In the genomic region with DNA sequence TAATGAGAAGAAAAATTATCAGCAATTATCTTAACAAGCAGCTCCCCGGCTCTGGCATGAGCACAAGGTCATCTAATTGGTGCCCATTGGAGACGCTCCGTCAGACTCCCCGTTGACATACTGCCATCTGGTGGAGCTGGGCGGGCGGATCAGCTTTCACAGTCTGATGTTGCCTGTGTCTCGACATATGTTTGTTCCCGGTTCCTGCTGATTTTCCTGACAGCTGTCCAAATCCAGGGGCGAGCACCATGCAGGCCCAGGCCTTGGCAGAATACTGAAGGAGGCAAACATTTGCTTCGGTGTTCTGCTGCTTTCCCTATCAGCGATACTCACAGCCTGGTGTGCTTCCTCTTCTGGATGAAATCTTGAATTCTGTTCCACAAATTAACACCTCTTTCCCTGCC, we compare ENCODE assay signal across 9 cellular contexts. TPM values are rescaled to one million over a fixed set of nuclear protein-coding genes. Genes with fewer than 3 reads are reported as not detected.
DNase-seq lines count a peak whose midpoint lies in the region; ATAC-seq and TF ChIP-seq lines count a peak whose summit lies in the region.
"Had no signal": no experiment of that assay in that cellular context is flagged by ENCODE, and none has a peak within 500 bp of the region (broad histone marks: within the 10 kb centered on the region; RNA-seq: fewer than 3 reads in every experiment).

No MANE protein-coding gene starts in this region.

- no peaks in the 10 kb centered on the region for H3K9me2 ChIP-seq in PC-3 (replicated peaks; ENCODE audit: low read length)

- CTCF ChIA-PET in Calu3 (lab: Charles Lee), result interaction anchor here (0.5 to 2.3 kb wide), 11 partner anchors 14 to 375 kb away, joined by 3 to 11 read pairs (median 4); no protein-coding TSS in a partner anchor
- CTCF ChIA-PET in PC-3 (lab: Charles Lee), result interaction anchor here (0.5 to 1.2 kb wide), 6 partner anchors 12 to 424 kb away, joined by 3 to 11 read pairs (median 3); no protein-coding TSS in a partner anchor

- intact Hi-C loops in Calu3 (cut with micrococcal nuclease; ENCODE audit: unreplicated experiment) (loop anchor here (1.0 to 10.0 kb wide), 5 partner anchors 50 to 447 kb away; a partner anchor contains a TSS), PC-3 (cut with micrococcal nuclease) (loop anchor here (1.0 to 5.0 kb wide), 5 partner anchors 102 to 445 kb away; no protein-coding TSS in a partner anchor)

- no peak overlapping the region for H3K9ac ChIP-seq in PC-3 (ENCODE audit: low read length)

- H3K4me2 ChIP-seq in PC-3 (ENCODE audit: low read length), result 0 out of 2 replicates have a peak overlapping the region, but pooled peaks have one; percentile 3

- DNase-seq in Calu3 (peak; percentile 82), KBM-7 (peak; percentile 73), PC-3 (peak; percentile 95), fibroblast of pulmonary artery (ENCODE audit: low read depth) (peak; percentile 78), neural crest cell (ENCODE audit: low read depth, low spot score) (peak; percentile 79)
- peak; percentile 80 to 81 for DNase-seq in activated T-cell treated with anti-CD3 and anti-CD28 coated beads, Interleukin-2, amount 50 U/mL, for 48 hours
- peak; percentile 79 for DNase-seq in stimulated activated naive CD8-positive, alpha-beta T cell treated with anti-CD3 and anti-CD28 coated beads, Interleukin-15, Interleukin-2, amounts not matched to agents 100 U/mL and 50 U/mL, for 24 hours

- H3K79me2 ChIP-seq in PC-3 (ENCODE audit: low read length), result no peaks in the 10 kb centered on the region

- H3K9me3 Mint-ChIP-seq in Calu3 (ENCODE audit: low read depth, unreplicated experiment) (no peaks in the 10 kb centered on the region), neural crest cell (no peaks in the 10 kb centered on the region)

- no peak overlapping the region for H3K27ac Mint-ChIP-seq in Calu3 (ENCODE audit: unreplicated experiment)
- H3K27ac Mint-ChIP-seq in neural crest cell (ENCODE audit: unreplicated experiment), result no peak overlapping the region
- H3K27ac Mint-ChIP-seq: activated naive CD8-positive, alpha-beta T cell had no signal

- H3K9me3 ChIP-seq in PC-3 (ENCODE audit: low read length), result no peaks in the 10 kb centered on the region

- H3K4me3 Mint-ChIP-seq in Calu3 (ENCODE audit: low read depth, unreplicated experiment) (no peak overlapping the region), neural crest cell (no peak overlapping the region)
- H3K4me3 Mint-ChIP-seq: activated naive CD8-positive, alpha-beta T cell had no signal

- H3K27ac ChIP-seq in PC-3 (ENCODE audit: low read length), result no peak overlapping the region

- POLR2A ChIA-PET in PC-3 (lab: Charles Lee; ENCODE audit: unreplicated experiment), result no interaction called here

- no peaks in the 10 kb centered on the region for H3F3A ChIP-seq in PC-3 (ENCODE audit: low read length, unreplicated experiment)

- peak; percentile 66 for TF ChIP-seq CTCF in Calu3 (IDR thresholded peaks at IDR 0.05; ENCODE audit: unreplicated experiment)
- TF ChIP-seq CTCF in PC-3 (conservative IDR thresholded peaks at IDR 0.05; ENCODE audit: low read depth, low read length), result peak; percentile 97
- peak; percentile 95 for TF ChIP-seq CTCF in fibroblast of pulmonary artery (IDR thresholded peaks at IDR 0.05; ENCODE audit: low read length, missing control alignments)
- peak; percentile 95 for TF ChIP-seq CTCF in neural crest cell (conservative IDR thresholded peaks at IDR 0.05)

- H3K36me3 Mint-ChIP-seq in Calu3 (ENCODE audit: insufficient read depth, unreplicated experiment), result no peaks in the 10 kb centered on the region
- H3K36me3 Mint-ChIP-seq in neural crest cell (ENCODE audit: low read depth), result no peaks in the 10 kb centered on the region
- H3K36me3 Mint-ChIP-seq: activated naive CD8-positive, alpha-beta T cell had no signal

- no peaks in the 10 kb centered on the region for H3K36me3 ChIP-seq in PC-3 (ENCODE audit: low read depth, low read length)

- H3K4me3 ChIP-seq in PC-3 (ENCODE audit: low read length), result no peak overlapping the region
- H3K4me3 ChIP-seq in fibroblast of pulmonary artery (replicated peaks; ENCODE audit: low read depth, low read length), result no peak overlapping the region

- in situ Hi-C loops in KBM-7 (cut with MboI; ENCODE audit: low pct_unique_long_range_greater_than_20kb, low sequenced_read_pairs), result loop anchor here (25.0 kb wide), 1 partner anchor 220 kb away; no protein-coding TSS in a partner anchor

- BruUV-seq in Calu3 (replicated peaks; lab: Mats Ljungman, UMichigan) (no TSS peak), PC-3 (replicated peaks; lab: Mats Ljungman, UMichigan) (no TSS peak)

- H3K27me3 ChIP-seq in PC-3 (ENCODE audit: low read length), result no peaks in the 10 kb centered on the region

- ATAC-seq in GM21526 (IDR thresholded peaks at IDR 0.05; ENCODE audit: low FRiP score, unreplicated experiment) (peak; percentile 84), PC-3 (peak; percentile 97)
- ATAC-seq in stimulated activated naive CD8-positive, alpha-beta T cell treated with anti-CD3 and anti-CD28 coated beads, Interleukin-15, Interleukin-2, amounts not matched to agents 100 U/mL and 50 U/mL, for 24 hours, result peak; percentile 79

- no peaks in the 10 kb centered on the region for H3K27me3 Mint-ChIP-seq in Calu3 (ENCODE audit: unreplicated experiment)
- no peaks in the 10 kb centered on the region for H3K27me3 Mint-ChIP-seq in neural crest cell (ENCODE audit: low read depth)

- peaks cover 11% of the 10 kb centered on the region; the same call in 1 of the 2 replicates for H3K4me1 ChIP-seq in PC-3 (ENCODE audit: insufficient read depth, low read length)

- H3K4me1 Mint-ChIP-seq in Calu3 (ENCODE audit: low read depth, unreplicated experiment) (peaks cover 8% of the 10 kb centered on the region), neural crest cell (peaks cover 10% of the 10 kb centered on the region)

- H4K20me1 ChIP-seq in PC-3 (ENCODE audit: low read length), result no peaks in the 10 kb centered on the region

- H2AFZ ChIP-seq in PC-3 (ENCODE audit: low read length), result peak overlapping the region; percentile 44

RNA-seq across cellular contexts. Expression of a gene that starts 43.8 kb away (rescaled TPM):
- 41.6 and 42.9 TPM in 2 replicates for total RNA-seq in Calu3 (2022)
- total RNA-seq in PC-3 (2014; rRNA removed), result 0.47 and 1.2 TPM in 2 replicates
- total RNA-seq in neural crest cell, result not detected in 2 replicates

Comparison
In these comparisons a context has a peak if more than half of its experiments do, and no peak if none do; other contexts are left out.
1. RNA of a gene that starts 43.8 kb away (total RNA-seq): 41.6 to 42.9 TPM in Calu3; 0.47 to 1.2 TPM in PC-3 and not detected in neural crest cell; every median in the first group is over 10 times any median in the second.
2. Peak in every context shown above with its lines, with median percentiles within 50 percentile points of each other: DNase-seq, CTCF ChIP-seq and ATAC-seq.